Comparison of ENCODE assay signal across 24 cellular contexts in the genomic region with DNA sequence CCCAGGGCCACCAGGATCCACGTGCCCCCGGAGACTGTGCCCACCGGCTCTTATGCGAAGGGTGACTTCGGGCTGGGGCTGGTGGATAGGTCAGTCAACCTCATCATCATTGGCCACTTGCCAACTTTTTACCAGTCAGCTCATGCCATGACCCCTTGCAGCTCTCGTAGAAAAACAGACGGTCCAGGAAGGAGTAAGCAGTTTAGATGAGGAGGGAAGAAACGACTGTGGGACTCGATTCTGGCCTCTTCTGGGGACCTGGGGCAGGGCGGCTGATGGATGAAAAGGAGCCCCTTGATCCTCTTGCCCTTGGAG. TPM values are rescaled to one million over a fixed set of nuclear protein-coding genes. Genes with fewer than 3 reads are reported as not detected.
DNase-seq lines count a peak whose midpoint lies in the region; ATAC-seq and TF ChIP-seq lines count a peak whose summit lies in the region.
"Had no signal": no experiment of that assay in that cellular context is flagged by ENCODE, and none has a peak within 500 bp of the region (broad histone marks: within the 10 kb centered on the region; RNA-seq: fewer than 3 reads in every experiment).

No MANE protein-coding gene starts in this region.

- CTCF ChIA-PET in activated CD4-positive, alpha-beta T cell treated with anti-CD3 and anti-CD28 coated beads for 36 hours (lab: Charles Lee): interaction anchor here (0.7 to 1.4 kb wide), 3 partner anchors 66 to 107 kb away, joined by 3 read pairs; no protein-coding TSS in a partner anchor

- no peaks in the 10 kb centered on the region for H3K27me3 Mint-ChIP-seq in activated CD4-positive, alpha-beta T cell treated with anti-CD3 and anti-CD28 coated beads, Interleukin-2, amount 10 ng/mL, durations not matched to agents 24 days and 14 days
- no peaks in the 10 kb centered on the region for H3K27me3 Mint-ChIP-seq in activated CD4-positive, alpha-beta T cell treated with anti-CD3 and anti-CD28 coated beads for 36 hours
- H3K27me3 Mint-ChIP-seq in T-helper 17 cell (no peaks in the 10 kb centered on the region), neural progenitor cell (ENCODE audit: insufficient read depth, low read depth) (peaks cover 15% of the 10 kb centered on the region)
- H3K27me3 Mint-ChIP-seq: CD4-positive, CD25-positive, alpha-beta regulatory T cell had no signal

- H3F3A ChIP-seq in neural progenitor cell (ENCODE audit: low read depth): peaks cover 3% of the 10 kb centered on the region

- peaks cover 48% of the 10 kb centered on the region for H3K4me1 Mint-ChIP-seq in activated CD4-positive, alpha-beta T cell treated with anti-CD3 and anti-CD28 coated beads, Interleukin-2, amount 10 ng/mL, durations not matched to agents 24 days and 14 days
- H3K4me1 Mint-ChIP-seq in activated CD4-positive, alpha-beta T cell treated with anti-CD3 and anti-CD28 coated beads for 36 hours: peaks cover 47% of the 10 kb centered on the region
- H3K4me1 Mint-ChIP-seq in T-helper 17 cell: peaks cover 24% of the 10 kb centered on the region
- peaks cover under 1% of the 10 kb centered on the region for H3K4me1 Mint-ChIP-seq in neural progenitor cell

- H3K4me1 ChIP-seq in BE2C (no peaks in the 10 kb centered on the region), neural progenitor cell (no peaks in the 10 kb centered on the region)
- H3K4me1 ChIP-seq: A549, Caco-2 had no signal

- intact Hi-C loops in activated CD4-positive, alpha-beta T cell treated with anti-CD3 and anti-CD28 coated beads, Interleukin-2, amount 10 ng/mL, durations not matched to agents 24 days and 14 days (cut with micrococcal nuclease): no loop called here
- intact Hi-C loops in activated CD4-positive, alpha-beta T cell treated with anti-CD3 and anti-CD28 coated beads for 36 hours (cut with DNase I, micrococcal nuclease): no loop called here

- peak overlapping the region; percentile 41 for H3K27ac Mint-ChIP-seq in activated CD4-positive, alpha-beta T cell treated with anti-CD3 and anti-CD28 coated beads, Interleukin-2, amount 10 ng/mL, durations not matched to agents 24 days and 14 days
- no peak overlapping the region for H3K27ac Mint-ChIP-seq in activated CD4-positive, alpha-beta T cell treated with anti-CD3 and anti-CD28 coated beads for 36 hours
- H3K27ac Mint-ChIP-seq in T-helper 17 cell (peak overlapping the region; percentile 66), neural progenitor cell (peak overlapping the region; percentile 33)
- H3K27ac Mint-ChIP-seq: CD4-positive, CD25-positive, alpha-beta regulatory T cell; GM23338 had no signal

- POLR2A ChIA-PET in activated CD4-positive, alpha-beta T cell treated with anti-CD3 and anti-CD28 coated beads for 36 hours (lab: Charles Lee): no interaction called here

- no peak for ATAC-seq in activated CD4-positive, alpha-beta T cell treated with anti-CD3 and anti-CD28 coated beads for 36 hours
- ATAC-seq in T-helper 17 cell: no peak
- ATAC-seq: A549; CD8-positive, alpha-beta T cell; GM12878; HCT116 had no signal

- H3K4me2 ChIP-seq in neural progenitor cell: no peak overlapping the region
- H3K4me2 ChIP-seq: A549, BLaER1, GM23338 had no signal

- TF ChIP-seq CTCF in BE2C (IDR thresholded peaks at IDR 0.05; ENCODE audit: low read depth, low read length) (no peak), neural progenitor cell (IDR thresholded peaks at IDR 0.05) (no peak)

- H3K36me3 ChIP-seq in BE2C (no peaks in the 10 kb centered on the region), neural progenitor cell (no peaks in the 10 kb centered on the region)
- H3K36me3 ChIP-seq: BLaER1 had no signal

- no peaks in the 10 kb centered on the region for H4K20me1 ChIP-seq in neural progenitor cell (ENCODE audit: low read depth)
- H4K20me1 ChIP-seq: BLaER1 had no signal

- H2AFZ ChIP-seq in neural progenitor cell (replicated peaks): no peak overlapping the region
- H2AFZ ChIP-seq: GM23338 had no signal

- no peaks in the 10 kb centered on the region for H3K79me2 ChIP-seq in neural progenitor cell (ENCODE audit: low read depth)

- H3K27me3 ChIP-seq in BE2C (no peaks in the 10 kb centered on the region), neural progenitor cell (no peaks in the 10 kb centered on the region)
- H3K27me3 ChIP-seq: BLaER1 had no signal

- peaks cover 3% of the 10 kb centered on the region for H3K9me3 Mint-ChIP-seq in activated CD4-positive, alpha-beta T cell treated with anti-CD3 and anti-CD28 coated beads, Interleukin-2, amount 10 ng/mL, durations not matched to agents 24 days and 14 days
- H3K9me3 Mint-ChIP-seq in activated CD4-positive, alpha-beta T cell treated with anti-CD3 and anti-CD28 coated beads for 36 hours (ENCODE audit: low read depth): peaks cover 1% of the 10 kb centered on the region
- H3K9me3 Mint-ChIP-seq in neural progenitor cell: no peaks in the 10 kb centered on the region
- H3K9me3 Mint-ChIP-seq: CD8-positive, alpha-beta T cell; GM23338 had no signal

- no peak overlapping the region for H3K9ac ChIP-seq in neural progenitor cell
- H3K9ac ChIP-seq: BLaER1 had no signal

- H3K4me3 ChIP-seq in BE2C (ENCODE audit: low read depth, low read length): no peak overlapping the region
- H3K4me3 ChIP-seq in neural progenitor cell: no peak overlapping the region
- H3K4me3 ChIP-seq: A549, BLaER1, GM12878, GM23338 had no signal

- H3K4me3 Mint-ChIP-seq in activated CD4-positive, alpha-beta T cell treated with anti-CD3 and anti-CD28 coated beads, Interleukin-2, amount 10 ng/mL, durations not matched to agents 24 days and 14 days: no peak overlapping the region
- no peak overlapping the region for H3K4me3 Mint-ChIP-seq in activated CD4-positive, alpha-beta T cell treated with anti-CD3 and anti-CD28 coated beads for 36 hours
- H3K4me3 Mint-ChIP-seq in T-helper 17 cell (no peak overlapping the region), neural progenitor cell (no peak overlapping the region)
- H3K4me3 Mint-ChIP-seq: CD4-positive, CD25-positive, alpha-beta regulatory T cell; CD8-positive, alpha-beta T cell; GM23338; H9 had no signal

- H3K9me3 ChIP-seq in BE2C: no peaks in the 10 kb centered on the region
- no peaks in the 10 kb centered on the region for H3K9me3 ChIP-seq in T-helper 17 cell (ENCODE audit: control insufficient read depth, low read length, poor library complexity, severe bottlenecking)
- H3K9me3 ChIP-seq in neural progenitor cell (ENCODE audit: low read depth): no peaks in the 10 kb centered on the region
- H3K9me3 ChIP-seq: A549, BLaER1, Caco-2 had no signal

- DNase-seq in activated CD4-positive, alpha-beta T cell treated with anti-CD3 and anti-CD28 coated beads, Interleukin-2, amount 10 ng/mL, durations not matched to agents 24 days and 14 days: no peak
- DNase-seq in activated CD4-positive, alpha-beta T cell treated with anti-CD3 and anti-CD28 coated beads for 36 hours: no peak
- DNase-seq in BE2C: peak; percentile 6
- DNase-seq in T-helper 17 cell: no peak
- no peak for DNase-seq in neural progenitor cell (ENCODE audit: low spot score)
- DNase-seq in SKM-1 treated with dmso at 0.1 percent for 144 hours (lab: John Stamatoyannopoulos, UW; ENCODE audit: unreplicated experiment): no peak
- no peak for DNase-seq in AG20443 (ENCODE audit: low spot score)
- DNase-seq in NCI-H187 (lab: John Stamatoyannopoulos, UW): no peak
- DNase-seq: 8988T; ACHN; Caco-2; CD4-positive, CD25-positive, alpha-beta regulatory T cell; CD8-positive, alpha-beta T cell; DMS153; EL; GDM1; H9 had no signal

- H3K36me3 Mint-ChIP-seq in activated CD4-positive, alpha-beta T cell treated with anti-CD3 and anti-CD28 coated beads, Interleukin-2, amount 10 ng/mL, durations not matched to agents 24 days and 14 days (ENCODE audit: low read depth): peaks cover 77% of the 10 kb centered on the region
- peaks cover 72% of the 10 kb centered on the region for H3K36me3 Mint-ChIP-seq in activated CD4-positive, alpha-beta T cell treated with anti-CD3 and anti-CD28 coated beads for 36 hours (ENCODE audit: low read depth)
- H3K36me3 Mint-ChIP-seq in T-helper 17 cell (ENCODE audit: low read depth): peaks cover 7% of the 10 kb centered on the region
- H3K36me3 Mint-ChIP-seq in neural progenitor cell: no peaks in the 10 kb centered on the region

- H3K27ac ChIP-seq in neural progenitor cell: no peak overlapping the region
- H3K27ac ChIP-seq: A549, BLaER1, C4-2B had no signal

RNA-seq across cellular contexts. Expression of a gene that starts 41.0 kb away (rescaled TPM):
- total RNA-seq in activated CD4-positive, alpha-beta T cell treated with anti-CD3 and anti-CD28 coated beads, Interleukin-2, amount 10 ng/mL, durations not matched to agents 24 days and 14 days: 61.4 and 65.7 TPM in 2 replicates
- total RNA-seq in activated CD4-positive, alpha-beta T cell treated with anti-CD3 and anti-CD28 coated beads for 36 hours: 10 to 100 TPM; 37.3 to 39.0 TPM
- polyA plus RNA-seq in BE2C (2012; ENCODE audit: insufficient read depth, insufficient read length, low read depth): not detected
- 10 to 100 TPM; 49.5 to 50.3 TPM for total RNA-seq in T-helper 17 cell
- not detected in 2 replicates for total RNA-seq in neural progenitor cell (ENCODE audit: low replicate concordance)
- total RNA-seq: Caco-2, GM23338, H4, H9 had no signal
- polyA plus RNA-seq: A549, GM23338 had no signal

RNA-seq across cellular contexts. Expression of a gene that starts 48.9 kb away (rescaled TPM):
- 56.9 and 58.7 TPM in 2 replicates for total RNA-seq in activated CD4-positive, alpha-beta T cell treated with anti-CD3 and anti-CD28 coated beads, Interleukin-2, amount 10 ng/mL, durations not matched to agents 24 days and 14 days
- total RNA-seq in activated CD4-positive, alpha-beta T cell treated with anti-CD3 and anti-CD28 coated beads for 36 hours: 100 to 1,000 TPM in 1 of 2 experiments, 10 to 100 TPM in 1; 99.1 to 113 TPM
- not detected for polyA plus RNA-seq in BE2C (2012; ENCODE audit: insufficient read depth, insufficient read length, low read depth)
- total RNA-seq in T-helper 17 cell (1 to 10 TPM; 2.8 to 4.5 TPM), neural progenitor cell (ENCODE audit: low replicate concordance) (not detected in 2 replicates)
- total RNA-seq: Caco-2 had no signal
- polyA plus RNA-seq: GM23338 had no signal

RNA-seq across cellular contexts. Expression of a gene that starts 51.3 kb away (rescaled TPM):
- total RNA-seq in activated CD4-positive, alpha-beta T cell treated with anti-CD3 and anti-CD28 coated beads, Interleukin-2, amount 10 ng/mL, durations not matched to agents 24 days and 14 days: not detected in 2 replicates
- under 1 TPM; 0.21 to 0.34 TPM for total RNA-seq in activated CD4-positive, alpha-beta T cell treated with anti-CD3 and anti-CD28 coated beads for 36 hours
- not detected for polyA plus RNA-seq in BE2C (2012; ENCODE audit: insufficient read depth, insufficient read length, low read depth)
- under 1 TPM in 1 of 2 donors, not detected in 1; 0.47 TPM for total RNA-seq in T-helper 17 cell
- total RNA-seq in neural progenitor cell (ENCODE audit: low replicate concordance): 0.04 and 0.34 TPM in 2 replicates
- total RNA-seq: GM23338, H4 had no signal
- polyA plus RNA-seq: CD4-positive, CD25-positive, alpha-beta regulatory T cell had no signal

Comparison
In these comparisons a context has a peak if more than half of its experiments do, and no peak if none do; other contexts are left out.
1. RNA of a gene that starts 41.0 kb away (total RNA-seq): 61.4 to 65.7 TPM in activated CD4-positive, alpha-beta T cell treated with anti-CD3 and anti-CD28 coated beads, Interleukin-2, amount 10 ng/mL, durations not matched to agents 24 days and 14 days, 49.5 to 50.3 TPM in T-helper 17 cell and 37.3 to 39.0 TPM in activated CD4-positive, alpha-beta T cell treated with anti-CD3 and anti-CD28 coated beads for 36 hours; not detected in neural progenitor cell; every median in the first group is over 10 times any median in the second.
2. RNA of a gene that starts 48.9 kb away (total RNA-seq): 99.1 to 113 TPM in activated CD4-positive, alpha-beta T cell treated with anti-CD3 and anti-CD28 coated beads for 36 hours and 56.9 to 58.7 TPM in activated CD4-positive, alpha-beta T cell treated with anti-CD3 and anti-CD28 coated beads, Interleukin-2, amount 10 ng/mL, durations not matched to agents 24 days and 14 days; 2.8 to 4.5 TPM in T-helper 17 cell and not detected in neural progenitor cell; every median in the first group is over 10 times any median in the second.